In the genomic region with DNA sequence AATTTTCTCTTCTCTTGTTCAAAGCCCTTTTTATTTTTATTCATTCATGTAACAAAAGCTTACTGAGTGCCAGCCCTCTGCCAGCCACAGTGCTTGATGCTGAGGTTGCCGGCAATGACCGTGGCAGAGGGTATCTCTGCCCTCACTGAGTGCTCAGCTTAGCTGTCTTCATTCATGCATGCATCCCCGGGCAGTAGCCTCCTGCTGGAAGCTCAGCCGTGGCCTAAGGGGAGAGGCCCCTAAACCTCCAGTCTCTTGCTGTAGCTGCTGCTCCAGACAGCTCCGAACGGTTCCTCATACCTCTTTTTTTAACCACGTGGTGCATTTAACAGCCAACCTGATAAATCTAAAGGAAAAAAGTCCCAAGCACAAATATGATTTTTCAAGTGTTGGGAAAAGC, we compare ENCODE assay signal across 33 cellular contexts. TPM values are rescaled to one million over a fixed set of nuclear protein-coding genes. Genes with fewer than 3 reads are reported as not detected.
"Had no signal": no experiment of that assay in that cellular context is flagged by ENCODE, and none has a peak within 500 bp of the region (broad histone marks: within the 10 kb centered on the region; RNA-seq: fewer than 3 reads in every experiment).

No MANE protein-coding gene starts in this region.

- H3K4me3 ChIP-seq: body of pancreas, esophagus muscularis mucosa, gastrocnemius medialis, heart right ventricle had no signal

- H3K4me1 Mint-ChIP-seq: activated naive CD4-positive, alpha-beta T cell treated with anti-CD3 and anti-CD28 coated beads, Interleukin-2, amount 10 ng/mL, durations not matched to agents 7 days and 5 days; activated naive CD8-positive, alpha-beta T cell treated with anti-CD3 and anti-CD28 coated beads, Interleukin-2, amount 10 ng/mL, durations not matched to agents 7 days and 5 days; T-helper 17 cell had no signal

- DNase-seq: activated CD4-positive, alpha-beta memory T cell treated with anti-CD3 and anti-CD28 coated beads for 36 hours; activated CD4-positive, alpha-beta T cell treated with anti-CD3 and anti-CD28 coated beads for 1 hour; activated CD4-positive, alpha-beta T cell treated with anti-CD3 and anti-CD28 coated beads for 4 hours; activated CD4-positive, CD25-positive, alpha-beta regulatory T cell; activated CD8-positive, alpha-beta memory T cell treated with anti-CD3 and anti-CD28 coated beads, Interleukin-2, amount 50 U/mL, for 48 hours; activated CD8-positive, alpha-beta T cell treated with anti-CD3 and anti-CD28 coated beads, Interleukin-2, amount 10 ng/mL, durations not matched to agents 7 days and 5 days; activated gamma-delta T cell; activated naive CD4-positive, alpha-beta T cell; activated naive CD4-positive, alpha-beta T cell treated with anti-CD3 and anti-CD28 coated beads, Interleukin-2, amount 10 ng/mL, durations not matched to agents 7 days and 5 days; activated naive CD8-positive, alpha-beta T cell treated with anti-CD3 and anti-CD28 coated beads, Interleukin-2, amount 10 ng/mL, durations not matched to agents 7 days and 5 days; activated T-cell treated with anti-CD3 and anti-CD28 coated beads for 4 hours; activated T-cell treated with anti-CD3 and anti-CD28 coated beads, Interleukin-2, amount 50 U/mL, for 24 hours; activated T-cell treated with anti-CD3 and anti-CD28 coated beads, Interleukin-2, amount 50 U/mL, for 72 hours; anterior cingulate cortex; body of pancreas; caudate nucleus; cortex of kidney; dermis blood vessel endothelial cell; effector CD4-positive, alpha-beta T cell; effector memory CD8-positive, alpha-beta T cell; erythroblast; foreskin keratinocyte; gastrocnemius medialis; heart right ventricle; T-helper 1 cell; T-helper 17 cell; T1000; WERI-Rb-1 had no signal

- ATAC-seq: activated CD8-positive, alpha-beta T cell treated with anti-CD3 and anti-CD28 coated beads, Interleukin-2, amount 10 ng/mL, durations not matched to agents 7 days and 5 days; activated naive CD4-positive, alpha-beta T cell treated with anti-CD3 and anti-CD28 coated beads, Interleukin-2, amount 50 U/mL, for 72 hours; activated T-cell treated with anti-CD3 and anti-CD28 coated beads, Interleukin-2, amount 50 U/mL, for 72 hours; body of pancreas; effector memory CD8-positive, alpha-beta T cell; foreskin keratinocyte; gastrocnemius medialis; heart right ventricle; T-helper 17 cell had no signal

- FAIRE-seq: colon had no signal

- H3K27ac Mint-ChIP-seq: activated CD4-positive, alpha-beta memory T cell treated with anti-CD3 and anti-CD28 coated beads for 36 hours; activated CD8-positive, alpha-beta T cell treated with anti-CD3 and anti-CD28 coated beads, Interleukin-2, amount 10 ng/mL, durations not matched to agents 7 days and 5 days; activated naive CD4-positive, alpha-beta T cell treated with anti-CD3 and anti-CD28 coated beads, Interleukin-2, amount 10 ng/mL, durations not matched to agents 7 days and 5 days; activated naive CD4-positive, alpha-beta T cell treated with anti-CD3 and anti-CD28 coated beads, Interleukin-2, amount 50 U/mL, for 72 hours; activated naive CD8-positive, alpha-beta T cell treated with anti-CD3 and anti-CD28 coated beads, Interleukin-2, amount 10 ng/mL, durations not matched to agents 7 days and 5 days; activated T-cell treated with anti-CD3 and anti-CD28 coated beads, Interleukin-2, amount 50 U/mL, for 24 hours; activated T-cell treated with anti-CD3 and anti-CD28 coated beads, Interleukin-2, amount 50 U/mL, for 72 hours; effector memory CD8-positive, alpha-beta T cell; T-helper 17 cell; T-helper 2 cell treated with Interferon-gamma antibody and Interleukin-4, amounts not matched to agents 5 μg/mL and 100 μg/mL, for 36 hours had no signal

- H3K4me3 Mint-ChIP-seq: activated CD4-positive, alpha-beta memory T cell treated with anti-CD3 and anti-CD28 coated beads for 36 hours; activated CD8-positive, alpha-beta T cell treated with anti-CD3 and anti-CD28 coated beads, Interleukin-2, amount 10 ng/mL, durations not matched to agents 7 days and 5 days; activated naive CD4-positive, alpha-beta T cell treated with anti-CD3 and anti-CD28 coated beads, Interleukin-2, amount 10 ng/mL, durations not matched to agents 7 days and 5 days; activated naive CD8-positive, alpha-beta T cell treated with anti-CD3 and anti-CD28 coated beads, Interleukin-2, amount 10 ng/mL, durations not matched to agents 7 days and 5 days; activated T-cell treated with anti-CD3 and anti-CD28 coated beads, Interleukin-2, amount 50 U/mL, for 24 hours; activated T-cell treated with anti-CD3 and anti-CD28 coated beads, Interleukin-2, amount 50 U/mL, for 72 hours; effector memory CD8-positive, alpha-beta T cell; T-helper 17 cell; T-helper 2 cell treated with Interferon-gamma antibody and Interleukin-4, amounts not matched to agents 5 μg/mL and 100 μg/mL, for 36 hours had no signal

- H3K9me3 Mint-ChIP-seq: activated CD4-positive, alpha-beta memory T cell treated with anti-CD3 and anti-CD28 coated beads for 36 hours; activated naive CD4-positive, alpha-beta T cell treated with anti-CD3 and anti-CD28 coated beads, Interleukin-2, amount 10 ng/mL, durations not matched to agents 7 days and 5 days; activated naive CD4-positive, alpha-beta T cell treated with anti-CD3 and anti-CD28 coated beads, Interleukin-2, amount 50 U/mL, for 72 hours; activated naive CD8-positive, alpha-beta T cell treated with anti-CD3 and anti-CD28 coated beads, Interleukin-2, amount 10 ng/mL, durations not matched to agents 7 days and 5 days; activated T-cell treated with anti-CD3 and anti-CD28 coated beads, Interleukin-2, amount 50 U/mL, for 24 hours; activated T-cell treated with anti-CD3 and anti-CD28 coated beads, Interleukin-2, amount 50 U/mL, for 72 hours; effector memory CD8-positive, alpha-beta T cell; T-helper 2 cell treated with Interferon-gamma antibody and Interleukin-4, amounts not matched to agents 5 μg/mL and 100 μg/mL, for 36 hours had no signal

- H3K27me3 ChIP-seq: body of pancreas, gastrocnemius medialis had no signal

- H3K36me3 ChIP-seq: esophagus muscularis mucosa, gastrocnemius medialis, heart right ventricle, WERI-Rb-1 had no signal

- H3K4me1 ChIP-seq: body of pancreas, esophagus muscularis mucosa, foreskin keratinocyte, gastrocnemius medialis, heart right ventricle had no signal

- H3K36me3 Mint-ChIP-seq: activated CD4-positive, alpha-beta memory T cell treated with anti-CD3 and anti-CD28 coated beads for 36 hours; activated naive CD4-positive, alpha-beta T cell treated with anti-CD3 and anti-CD28 coated beads, Interleukin-2, amount 10 ng/mL, durations not matched to agents 7 days and 5 days; activated naive CD4-positive, alpha-beta T cell treated with anti-CD3 and anti-CD28 coated beads, Interleukin-2, amount 50 U/mL, for 72 hours; activated naive CD8-positive, alpha-beta T cell treated with anti-CD3 and anti-CD28 coated beads, Interleukin-2, amount 10 ng/mL, durations not matched to agents 7 days and 5 days had no signal

- H3K9me3 ChIP-seq: body of pancreas, esophagus muscularis mucosa, gastrocnemius medialis, heart right ventricle had no signal

- H3K27ac ChIP-seq: body of pancreas, esophagus muscularis mucosa, foreskin keratinocyte, gastrocnemius medialis, heart right ventricle, WERI-Rb-1 had no signal

RNA-seq across cellular contexts. Expression of gene ERC2, which starts 54.1 kb away (rescaled TPM):
- total RNA-seq: activated CD4-positive, alpha-beta memory T cell treated with anti-CD3 and anti-CD28 coated beads for 36 hours; activated CD8-positive, alpha-beta memory T cell treated with anti-CD3 and anti-CD28 coated beads for 36 hours; activated CD8-positive, alpha-beta T cell treated with anti-CD3 and anti-CD28 coated beads, Interleukin-2, amount 10 ng/mL, durations not matched to agents 7 days and 5 days; activated naive CD8-positive, alpha-beta T cell treated with anti-CD3 and anti-CD28 coated beads, Interleukin-2, amount 10 ng/mL, durations not matched to agents 7 days and 5 days; foreskin keratinocyte; gastrocnemius medialis had no signal
